8 cellular contexts compared by ENCODE assay signal in the genomic region with DNA sequence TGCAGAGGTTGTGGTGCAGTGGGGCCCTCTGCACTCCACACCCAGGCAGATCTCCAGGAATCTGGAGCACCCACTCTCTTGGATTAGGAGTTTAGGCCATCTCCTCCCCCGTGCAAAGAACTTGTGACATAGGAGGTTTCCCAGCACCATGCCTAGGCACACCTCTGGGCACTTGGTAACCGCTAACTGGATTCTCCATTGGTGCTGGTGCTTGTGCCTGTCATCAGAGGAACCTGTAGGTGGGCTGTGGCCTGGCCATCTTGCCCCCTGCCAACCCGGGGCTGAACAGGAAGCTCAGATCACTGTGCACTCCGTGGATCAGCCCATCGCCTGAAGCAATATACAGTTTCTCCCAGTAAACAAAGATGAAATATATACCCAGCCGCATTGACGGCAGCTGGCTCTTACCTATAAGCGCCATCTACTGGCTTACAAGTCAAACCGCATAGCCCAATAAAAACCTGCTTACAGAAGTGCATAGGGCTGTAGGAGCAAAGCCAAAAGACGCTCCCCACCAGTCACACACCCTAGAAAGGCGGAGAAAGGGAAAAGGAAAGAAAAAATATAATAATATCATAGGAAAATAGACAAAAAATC. TPM values are rescaled to one million over a fixed set of nuclear protein-coding genes. Genes with fewer than 3 reads are reported as not detected.
A peak's percentile ranks its signal among the peaks of the same experiment; 100 is the strongest.
DNase-seq lines count a peak whose midpoint lies in the region; ATAC-seq and TF ChIP-seq lines count a peak whose summit lies in the region.

No MANE protein-coding gene starts in this region.

- ATAC-seq in GM18861 (IDR thresholded peaks at IDR 0.05; ENCODE audit: unreplicated experiment) = peak; percentile 96
- peak; percentile 66 for ATAC-seq in HG03135 (IDR thresholded peaks at IDR 0.05; ENCODE audit: unreplicated experiment)
- peak; percentile 86 for ATAC-seq in mucosa of descending colon

- no peaks in the 10 kb centered on the region for H3K36me3 ChIP-seq in mucosa of descending colon (ENCODE audit: low read depth)
- no peaks in the 10 kb centered on the region for H3K36me3 ChIP-seq in tibial artery

- TF ChIP-seq CTCF in mucosa of descending colon (IDR thresholded peaks at IDR 0.05) (peak; percentile 17), tibial artery (IDR thresholded peaks at IDR 0.05) (no peak), coronary artery (IDR thresholded peaks at IDR 0.05) (no peak)

- no peak overlapping the region for H3K4me3 ChIP-seq in mucosa of descending colon
- H3K4me3 ChIP-seq in tibial artery = no peak overlapping the region
- no peak overlapping the region for H3K4me3 ChIP-seq in coronary artery

- intact Hi-C loops in mucosa of descending colon (cut with DNase I, micrococcal nuclease) (no loop called here), tibial artery (cut with DNase I; ENCODE audit: low total_unique reads) (no loop called here)

- H3K27ac ChIP-seq in tibial artery = no peak overlapping the region
- H3K27ac ChIP-seq in coronary artery = no peak overlapping the region

- H3K9me3 ChIP-seq in mucosa of descending colon = no peaks in the 10 kb centered on the region
- no peaks in the 10 kb centered on the region for H3K9me3 ChIP-seq in tibial artery

- DNase-seq in DMS153 (lab: John Stamatoyannopoulos, UW) (peak; percentile 49), NCI-H2171 treated with DMSO at 0.1 percent for 48 hours (lab: John Stamatoyannopoulos, UW) (peak; percentile 78), astrocyte of the hippocampus (ENCODE audit: low read depth, low spot score) (peak; percentile 14), mucosa of descending colon (peak in 1 of 3 donors; percentile 21), tibial artery (no peak), coronary artery (ENCODE audit: low spot score) (no peak)

- H3K4me1 ChIP-seq in mucosa of descending colon (ENCODE audit: low read depth) (no peaks in the 10 kb centered on the region), tibial artery (no peaks in the 10 kb centered on the region)

- no peaks in the 10 kb centered on the region for H3K27me3 ChIP-seq in tibial artery

RNA-seq across cellular contexts. Expression of a gene that starts 19.1 kb away (rescaled TPM):
- total RNA-seq in mucosa of descending colon = not detected

RNA-seq across cellular contexts. Expression of a gene that starts 43.5 kb away (rescaled TPM):
- under 1 TPM in 1 of 3 donors, not detected in 2; 0.58 TPM for total RNA-seq in mucosa of descending colon

Comparison
In these comparisons a context has a peak if more than half of its experiments do, and no peak if none do; other contexts are left out.
1. DNase-seq: peak in DMS153 (single experiment), NCI-H2171 treated with DMSO at 0.1 percent for 48 hours (single experiment) and astrocyte of the hippocampus (single experiment); none in tibial artery (0 of 2) and coronary artery (single experiment).
2. Peak in every context shown above with its lines, with median percentiles within 50 percentile points of each other: ATAC-seq.